ENCODE assay signal across 36 cellular contexts in genomic region chr7:37960483-37960882, GRCh38. TPM values are rescaled to one million over a fixed set of nuclear protein-coding genes. Genes with fewer than 3 reads are reported as not detected.
"Had no signal": no experiment of that assay in that cellular context is flagged by ENCODE, and none has a peak within 500 bp of the region (broad histone marks: within the 10 kb centered on the region; RNA-seq: fewer than 3 reads in every experiment).

No MANE protein-coding gene starts in this region.

- H3K4me3 ChIP-seq: adrenal gland, ascending aorta, breast epithelium, cardiac muscle cell, colonic mucosa, gastroesophageal sphincter, heart right ventricle, hepatocyte had no signal

- H3K36me3 ChIP-seq: adrenal gland, ascending aorta, breast epithelium, cardiac muscle cell, colonic mucosa, gastroesophageal sphincter, heart right ventricle, WERI-Rb-1 had no signal

- H3K4me2 ChIP-seq: hepatocyte had no signal

- H2AFZ ChIP-seq: hepatocyte had no signal

- H3K9me3 ChIP-seq: adrenal gland, ascending aorta, breast epithelium, colonic mucosa, gastroesophageal sphincter, heart right ventricle had no signal

- ATAC-seq: activated CD4-positive, CD25-positive, alpha-beta regulatory T cell treated with anti-CD3 and anti-CD28 coated beads, Interleukin-2, amount 50 U/mL, for 24 hours; activated CD8-positive, alpha-beta T cell treated with anti-CD3 and anti-CD28 coated beads for 36 hours; activated naive CD8-positive, alpha-beta T cell treated with anti-CD3 and anti-CD28 coated beads, Interleukin-2, amount 50 U/mL, for 24 hours; activated T-cell treated with anti-CD3 and anti-CD28 coated beads, Interleukin-2, amount 50 U/mL, for 4 hours; esophagus mucosa; gastroesophageal sphincter; heart right ventricle; T-helper 17 cell had no signal

- H3K27me3 ChIP-seq: adrenal gland, ascending aorta, breast epithelium, cardiac muscle cell, colonic mucosa, gastroesophageal sphincter, heart right ventricle, hepatocyte had no signal

- H3K79me2 ChIP-seq: hepatocyte had no signal

- DNase-seq: activated B cell treated with CpG ODN at 0.5 μM for 24 hours; activated CD4-positive, alpha-beta T cell treated with anti-CD3 and anti-CD28 coated beads for 48 hours; activated CD4-positive, alpha-beta T cell treated with anti-CD3 and anti-CD28 coated beads, Interleukin-2, amount 50 U/mL, for 1 hour; activated CD4-positive, alpha-beta T cell treated with anti-CD3 and anti-CD28 coated beads, Interleukin-2, amount 50 U/mL, for 48 hours; activated CD8-positive, alpha-beta memory T cell treated with anti-CD3 and anti-CD28 coated beads for 24 hours; activated CD8-positive, alpha-beta T cell treated with anti-CD3 and anti-CD28 coated beads for 36 hours; activated effector memory CD4-positive, alpha-beta T cell treated with anti-CD3 and anti-CD28 coated beads, Interleukin-2, amount 50 U/mL, for 16 hours; activated naive CD4-positive, alpha-beta T cell treated with anti-CD3 and anti-CD28 coated beads for 36 hours; activated naive CD8-positive, alpha-beta T cell treated with anti-CD3 and anti-CD28 coated beads for 36 hours; activated naive CD8-positive, alpha-beta T cell treated with anti-CD3 and anti-CD28 coated beads, Interleukin-2, amount 50 U/mL, for 24 hours; activated T-cell treated with anti-CD3 and anti-CD28 coated beads, Interleukin-2, amount 50 U/mL, for 4 hours; adrenal gland; amygdala; central memory CD4-positive, alpha-beta T cell; cerebellar nuclear complex; colonic mucosa; effector CD8-positive, alpha-beta T cell; foreskin melanocyte; heart right ventricle; T-helper 1 cell; T-helper 17 cell; T1000; WERI-Rb-1 had no signal

- H3K27ac ChIP-seq: adrenal gland, ascending aorta, breast epithelium, cardiac muscle cell, colonic mucosa, epithelial cell of prostate, gastroesophageal sphincter, heart right ventricle, hepatocyte, WERI-Rb-1 had no signal

- H3K4me1 ChIP-seq: adrenal gland, ascending aorta, breast epithelium, colonic mucosa, gastroesophageal sphincter, heart right ventricle had no signal

RNA-seq across cellular contexts. Expression of gene EPDR1, which starts 40.0 kb away (rescaled TPM):
- total RNA-seq: activated T-helper 1 cell treated with anti-CD3 and anti-CD28 coated beads, Interleukin-12 subunit alpha, Interleukin-12 subunit beta, Interleukin-2, Interleukin-4 antibody, amounts not matched to agents 30 ng/mL and 10 ng/mL and 1 ng/mL, durations not matched to agents 14 hours and 24 hours and 36 hours had no signal

RNA-seq across cellular contexts. Expression of gene SFRP4, which starts 43.9 kb away (rescaled TPM):
- total RNA-seq: activated B cell treated with CpG ODN at 0.5 μM for 24 hours; activated CD8-positive, alpha-beta T cell treated with anti-CD3 and anti-CD28 coated beads for 36 hours; activated naive CD4-positive, alpha-beta T cell treated with anti-CD3 and anti-CD28 coated beads for 36 hours; activated naive CD8-positive, alpha-beta T cell treated with anti-CD3 and anti-CD28 coated beads for 36 hours; activated T-cell treated with anti-CD3 and anti-CD28 coated beads, Interleukin-2, amount 50 U/mL, for 4 hours; activated T-helper 1 cell treated with anti-CD3 and anti-CD28 coated beads, Interleukin-12 subunit alpha, Interleukin-12 subunit beta, Interleukin-2, Interleukin-4 antibody, amounts not matched to agents 30 ng/mL and 10 ng/mL and 1 ng/mL, durations not matched to agents 14 hours and 24 hours and 36 hours; activated T-helper 2 cell treated with anti-CD3 and anti-CD28 coated beads, Interferon-gamma antibody, Interleukin-2, Interleukin-4, amounts not matched to agents 10 μg/mL and 5 μg/mL and 100 μg/mL, durations not matched to agents 14 hours and 24 hours and 36 hours; dermis microvascular lymphatic vessel endothelial cell; endothelial cell of umbilical vein; esophagus mucosa; glomerular endothelial cell; T-helper 17 cell had no signal
